Comparison of ENCODE assay signal across 12 cellular contexts in genomic region chr5:83368835-83369234, GRCh38.
DNase-seq lines count a peak whose midpoint lies in the region; ATAC-seq and TF ChIP-seq lines count a peak whose summit lies in the region.
"Had no signal": no experiment of that assay in that cellular context is flagged by ENCODE, and none has a peak within 500 bp of the region (broad histone marks: within the 10 kb centered on the region; RNA-seq: fewer than 3 reads in every experiment).

No MANE protein-coding gene starts in this region.

- intact Hi-C loops in psoas muscle (cut with DNase I): no loop called here

- H3K27me3 ChIP-seq in psoas muscle (ENCODE audit: insufficient read depth in 3 of 3, low read length in 2 of 3): no peaks in the 10 kb centered on the region

- TF ChIP-seq CTCF in omental fat pad (IDR thresholded peaks at IDR 0.05) (no peak), psoas muscle (IDR thresholded peaks at IDR 0.05) (no peak), GM20000 (IDR thresholded peaks at IDR 0.05; ENCODE audit: extremely low read depth, missing control alignments) (no peak)

- H3K27ac Mint-ChIP-seq in activated CD4-positive, alpha-beta T cell treated with anti-CD3 and anti-CD28 coated beads, Interleukin-2, amount 10 ng/mL, durations not matched to agents 7 days and 5 days: no peak overlapping the region
- H3K27ac Mint-ChIP-seq: HFFc6, memory B cell had no signal

- no peaks in the 10 kb centered on the region for H3K4me1 ChIP-seq in psoas muscle

- H3K9me3 Mint-ChIP-seq in activated CD4-positive, alpha-beta T cell treated with anti-CD3 and anti-CD28 coated beads, Interleukin-2, amount 10 ng/mL, durations not matched to agents 7 days and 5 days: no peaks in the 10 kb centered on the region
- H3K9me3 Mint-ChIP-seq: HFFc6, memory B cell had no signal

- H3K27ac ChIP-seq in psoas muscle: no peak overlapping the region

- H3K36me3 Mint-ChIP-seq in activated CD4-positive, alpha-beta T cell treated with anti-CD3 and anti-CD28 coated beads, Interleukin-2, amount 10 ng/mL, durations not matched to agents 7 days and 5 days (ENCODE audit: low read depth): no peaks in the 10 kb centered on the region
- H3K36me3 Mint-ChIP-seq: memory B cell had no signal

- no peak overlapping the region for H3K4me3 ChIP-seq in psoas muscle

- H3K4me1 Mint-ChIP-seq in activated CD4-positive, alpha-beta T cell treated with anti-CD3 and anti-CD28 coated beads, Interleukin-2, amount 10 ng/mL, durations not matched to agents 7 days and 5 days: no peaks in the 10 kb centered on the region
- H3K4me1 Mint-ChIP-seq: memory B cell had no signal

- DNase-seq in NOMO-1 (lab: John Stamatoyannopoulos, UW; ENCODE audit: unreplicated experiment in 2 of 2) (peak; percentile 61 to 97), omental fat pad (ENCODE audit: low spot score) (no peak), psoas muscle (no peak), GM20000 (ENCODE audit: low spot score) (no peak)
- DNase-seq in activated CD4-positive, alpha-beta T cell treated with anti-CD3 and anti-CD28 coated beads, Interleukin-2, amount 10 ng/mL, durations not matched to agents 7 days and 5 days: no peak
- DNase-seq: activated gamma-delta T cell, NCI-H2081 treated with DMSO at 0.1 percent for 48 hours had no signal

- H3K36me3 ChIP-seq in psoas muscle (ENCODE audit: insufficient read depth in 1 of 2, low read depth in 1 of 2): no peaks in the 10 kb centered on the region

- H3K4me3 Mint-ChIP-seq in activated CD4-positive, alpha-beta T cell treated with anti-CD3 and anti-CD28 coated beads, Interleukin-2, amount 10 ng/mL, durations not matched to agents 7 days and 5 days: no peak overlapping the region
- H3K4me3 Mint-ChIP-seq: HFFc6, memory B cell had no signal

- peak; percentile 48 for ATAC-seq in GM18907 (IDR thresholded peaks at IDR 0.05; ENCODE audit: unreplicated experiment)
- peak; percentile 51 for ATAC-seq in HG02852 (IDR thresholded peaks at IDR 0.05; ENCODE audit: unreplicated experiment)
- peak; percentile 43 for ATAC-seq in omental fat pad (ENCODE audit: low FRiP score)
- ATAC-seq in psoas muscle: no peak
- no peak for ATAC-seq in GM21528 (IDR thresholded peaks at IDR 0.05; ENCODE audit: low FRiP score, unreplicated experiment)

- WGBS in psoas muscle, 3 donors: 83 to 89% (median 86%) methylated on average over 3 of the region's 3 CpGs

- H3K9me3 ChIP-seq in psoas muscle: no peaks in the 10 kb centered on the region

- CTCF ChIA-PET in activated CD4-positive, alpha-beta T cell treated with anti-CD3 and anti-CD28 coated beads, Interleukin-2, amount 10 ng/mL, durations not matched to agents 7 days and 5 days (lab: Charles Lee): no interaction called here

- no peaks in the 10 kb centered on the region for H3K27me3 Mint-ChIP-seq in activated CD4-positive, alpha-beta T cell treated with anti-CD3 and anti-CD28 coated beads, Interleukin-2, amount 10 ng/mL, durations not matched to agents 7 days and 5 days

- POLR2A ChIA-PET in activated CD4-positive, alpha-beta T cell treated with anti-CD3 and anti-CD28 coated beads, Interleukin-2, amount 10 ng/mL, durations not matched to agents 7 days and 5 days (lab: Charles Lee): no interaction called here

Comparison
In these comparisons a context has a peak if more than half of its experiments do, and no peak if none do; other contexts are left out.
1. ATAC-seq: peak in GM18907 (single experiment), HG02852 (single experiment) and omental fat pad (single experiment); none in psoas muscle (0 of 4) and GM21528 (single experiment).
2. DNase-seq: peak in NOMO-1 (2 of 2); none in omental fat pad (single experiment), psoas muscle (0 of 2), activated CD4-positive, alpha-beta T cell treated with anti-CD3 and anti-CD28 coated beads, Interleukin-2, amount 10 ng/mL, durations not matched to agents 7 days and 5 days (single experiment) and GM20000 (single experiment).